Comparison of ENCODE assay signal across 9 cellular contexts in genomic region chr20:33095902-33096584, GRCh38. TPM values are rescaled to one million over a fixed set of nuclear protein-coding genes. Genes with fewer than 3 reads are reported as not detected.
DNase-seq lines count a peak whose midpoint lies in the region; ATAC-seq and TF ChIP-seq lines count a peak whose summit lies in the region.
"Not testable (repeated sequence)": the region's sequence is repeated elsewhere in the genome, so short reads cannot be mapped to it uniquely, and the experiment has no call there.
"Had no signal": no experiment of that assay in that cellular context is flagged by ENCODE, and none has a peak within 500 bp of the region (broad histone marks: within the 10 kb centered on the region; RNA-seq: fewer than 3 reads in every experiment).

No MANE protein-coding gene starts in this region.

- WGBS in lung, 2 donors = 46 to 51% methylated on average over 6 of the region's 6 CpGs

- H3K27me3 ChIP-seq in lung (ENCODE audit: control insufficient read depth, insufficient read depth) = not testable (repeated sequence)

- H3K4me1 Mint-ChIP-seq in CD14-positive monocyte = not testable (repeated sequence)

- not testable (repeated sequence) for DNase-seq in CD14-positive monocyte (ENCODE audit: low spot score)
- peak; percentile 71 for DNase-seq in H4 (ENCODE audit: low spot score)
- peak; percentile 59 to 75 for DNase-seq in NCI-H2081 (lab: John Stamatoyannopoulos, UW)
- peak; percentile 87 for DNase-seq in SK-MEL-5 (ENCODE audit: low read depth, low spot score)
- DNase-seq in activated effector memory CD4-positive, alpha-beta T cell treated with anti-CD3 and anti-CD28 coated beads, Interleukin-2, amount 50 U/mL, for 16 hours = peak; percentile 67
- peak; percentile 9 for DNase-seq in fibroblast of gingiva (ENCODE audit: low read depth)
- peak; percentile 49 for DNase-seq in lung (ENCODE audit: low spot score)
- peak; percentile 22 for DNase-seq in stimulated activated CD4-positive, alpha-beta T cell treated with anti-CD3 and anti-CD28 coated beads, Interleukin-4, amount 100 ng/mL, for 1 hour

- H3K4me1 ChIP-seq in lung (ENCODE audit: control insufficient read depth in 2 of 2, insufficient read depth in 2 of 2, low read length in 2 of 2) = not testable (repeated sequence)

- not testable (repeated sequence) for H3K9me3 Mint-ChIP-seq in CD14-positive monocyte

- H3K4me3 ChIP-seq in lung = not testable (repeated sequence)

- H3K27me3 Mint-ChIP-seq in CD14-positive monocyte (ENCODE audit: low read depth in 3 of 3) = not testable (repeated sequence)

- H3K9me3 ChIP-seq in lung (ENCODE audit: control insufficient read depth in 2 of 2, insufficient read depth in 1 of 2, low read length in 1 of 2) = not testable (repeated sequence)

- not testable (repeated sequence) for ATAC-seq in lung (ENCODE audit: insufficient read depth, low FRiP score)

- H3K36me3 ChIP-seq in lung (ENCODE audit: control insufficient read depth in 2 of 2, insufficient read depth in 2 of 2, low read length in 2 of 2) = not testable (repeated sequence)

- in situ Hi-C loops in SK-MEL-5 (cut with HindIII; ENCODE audit: low pct_unique_long_range_greater_than_20kb, low sequenced_read_pairs) = not testable (repeated sequence)

- H3K27ac ChIP-seq in lung (ENCODE audit: low read depth in 1 of 2, low read length in 1 of 2) = not testable (repeated sequence)

- H3K36me3 Mint-ChIP-seq in CD14-positive monocyte = not testable (repeated sequence)

- TF ChIP-seq CTCF in CD14-positive monocyte (IDR thresholded peaks at IDR 0.05) (peak; percentile 28), lung (IDR thresholded peaks at IDR 0.05; ENCODE audit: control extremely low read depth, extremely low read depth) (peak; percentile 58)

- intact Hi-C loops in CD14-positive monocyte (cut with micrococcal nuclease) = loop anchor here in 1 of 2 donors (5.0 kb wide), 1 partner anchor 189 kb away; no protein-coding TSS in a partner anchor

- H3K27ac Mint-ChIP-seq in CD14-positive monocyte = not testable (repeated sequence)

- not testable (repeated sequence) for H3K4me3 Mint-ChIP-seq in CD14-positive monocyte

RNA-seq across cellular contexts. Expression of gene BPIFB4, which starts 16.6 kb away (rescaled TPM):
- polyA plus RNA-seq in CD14-positive monocyte (not detected), lung (under 1 TPM in 1 of 2 donors, not detected in 1; 0.25 TPM)
- total RNA-seq in H4 (2014; rRNA removed; shearing (Covaris generic)) = not detected in 2 replicates
- not detected in 2 replicates for total RNA-seq in SK-MEL-5 (2014; rRNA removed; shearing (Covaris generic))
- polyA plus RNA-seq in SK-MEL-5 (2015; cell fraction: cytosol; rRNA removed) = not detected in 2 replicates
- polyA plus RNA-seq in SK-MEL-5 (2015; cell fraction: nucleus; rRNA removed) = not detected in 2 replicates
- not detected for total RNA-seq in lung
- total RNA-seq: T-helper 2 cell treated with Interferon-gamma antibody and Interleukin-4, amounts not matched to agents 100 ng/mL and 5 ng/mL, for 36 hours had no signal

RNA-seq across cellular contexts. Expression of gene BPIFB3, which starts 42.3 kb away (rescaled TPM):
- polyA plus RNA-seq in CD14-positive monocyte (not detected), lung (not detected)
- not detected in 2 replicates for total RNA-seq in H4 (2014; rRNA removed; shearing (Covaris generic))
- not detected in 2 replicates for total RNA-seq in SK-MEL-5 (2014; rRNA removed; shearing (Covaris generic))
- not detected in 2 replicates for polyA plus RNA-seq in SK-MEL-5 (2015; cell fraction: cytosol; rRNA removed)
- polyA plus RNA-seq in SK-MEL-5 (2015; cell fraction: nucleus; rRNA removed) = not detected in 2 replicates
- not detected for total RNA-seq in lung
- total RNA-seq: T-helper 2 cell treated with Interferon-gamma antibody and Interleukin-4, amounts not matched to agents 100 ng/mL and 5 ng/mL, for 36 hours had no signal
